In genomic region chr11:16001044-16001568, GRCh38 we compare ENCODE assay signal across 1 cellular context.
TF ChIP-seq lines count a peak whose summit lies in the region.

No MANE protein-coding gene starts in this region.

TF ChIP-seq in SK-N-SH treated with all-trans-retinoic acid at 6 μM for 48 hours, 23 proteins besides CTCF, POLR2A, EP300 and RAD21 (continued from another document):
- TF ChIP-seq PATZ1 (CRISPR knock-in tag; IDR thresholded peaks at IDR 0.05; ENCODE audit: borderline replicate concordance) (no peak), SNAI2 (CRISPR knock-in tag; IDR thresholded peaks at IDR 0.05) (no peak), ISL1 (CRISPR knock-in tag; IDR thresholded peaks at IDR 0.05) (no peak), PPARA (CRISPR knock-in tag; IDR thresholded peaks at IDR 0.05; ENCODE audit: borderline replicate concordance) (no peak), TCF4 (CRISPR knock-in tag; IDR thresholded peaks at IDR 0.05; ENCODE audit: borderline replicate concordance) (no peak), ZNF8 (CRISPR knock-in tag; IDR thresholded peaks at IDR 0.05) (no peak), CREB5 (CRISPR knock-in tag; IDR thresholded peaks at IDR 0.05; ENCODE audit: low read depth) (no peak), POU6F1 (CRISPR knock-in tag; IDR thresholded peaks at IDR 0.05; ENCODE audit: borderline replicate concordance, low read depth) (no peak)
TF ChIP-seq in SK-N-SH treated with all-trans-retinoic acid at 6 μM for 48 hours: peak in this region for 0.
